In genomic region chrX:47170861-47171692, GRCh38 we compare ENCODE assay signal across 17 cellular contexts. TPM values are rescaled to one million over a fixed set of nuclear protein-coding genes. Genes with fewer than 3 reads are reported as not detected.
DNase-seq lines count a peak whose midpoint lies in the region; ATAC-seq and TF ChIP-seq lines count a peak whose summit lies in the region.
"Had no signal": no experiment of that assay in that cellular context is flagged by ENCODE, and none has a peak within 500 bp of the region (broad histone marks: within the 10 kb centered on the region; RNA-seq: fewer than 3 reads in every experiment).

No MANE protein-coding gene starts in this region.

- H3K36me3 ChIP-seq in osteoblast (ENCODE audit: insufficient read depth, low read length) (peaks cover 28% of the 10 kb centered on the region), neural progenitor cell (no peaks in the 10 kb centered on the region)

- H2AFZ ChIP-seq in osteoblast (ENCODE audit: low read length) (no peak overlapping the region), neural progenitor cell (replicated peaks) (no peak overlapping the region)

- H3K27ac ChIP-seq in osteoblast (ENCODE audit: low read depth, low read length) (no peak overlapping the region), neural progenitor cell (no peak overlapping the region)
- H3K27ac ChIP-seq: KMS-11 had no signal

- peaks cover 6% of the 10 kb centered on the region for H3K27me3 Mint-ChIP-seq in neural progenitor cell (ENCODE audit: insufficient read depth, low read depth)
- H3K27me3 Mint-ChIP-seq: CD4-positive, alpha-beta memory T cell had no signal

- peak; percentile 26; the same call in 2 of the 3 replicates for ATAC-seq in SK-N-SH treated with all-trans-retinoic acid at 6 μM for 48 hours
- ATAC-seq: GM12878 had no signal

- H3K27me3 ChIP-seq in osteoblast (ENCODE audit: insufficient read depth, low read length): peaks cover 5% of the 10 kb centered on the region
- no peaks in the 10 kb centered on the region for H3K27me3 ChIP-seq in neural progenitor cell

- H3K4me3 Mint-ChIP-seq in neural progenitor cell: no peak overlapping the region
- H3K4me3 Mint-ChIP-seq: CD4-positive, alpha-beta memory T cell had no signal

- no peak overlapping the region for H3K9ac ChIP-seq in neural progenitor cell
- H3K9ac ChIP-seq: KMS-11 had no signal

- H3K4me1 Mint-ChIP-seq in neural progenitor cell: no peaks in the 10 kb centered on the region

- H3K4me1 ChIP-seq in osteoblast (ENCODE audit: insufficient read depth, low read length) (no peaks in the 10 kb centered on the region), neural progenitor cell (no peaks in the 10 kb centered on the region)

- no peaks in the 10 kb centered on the region for H3F3A ChIP-seq in neural progenitor cell (ENCODE audit: low read depth)

- H4K20me1 ChIP-seq in osteoblast (ENCODE audit: insufficient read depth, low read length) (peaks cover 21% of the 10 kb centered on the region), neural progenitor cell (ENCODE audit: low read depth) (no peaks in the 10 kb centered on the region)

- no peak overlapping the region for H3K4me3 ChIP-seq in osteoblast (ENCODE audit: insufficient read depth, low read length)
- H3K4me3 ChIP-seq in neural progenitor cell: no peak overlapping the region
- H3K4me3 ChIP-seq: GM12878 had no signal

- TF ChIP-seq CTCF in osteoblast (IDR thresholded peaks at IDR 0.05; ENCODE audit: extremely low read depth, low read depth, low read length) (no peak), neural progenitor cell (IDR thresholded peaks at IDR 0.05) (no peak)

- DNase-seq in activated effector memory CD4-positive, alpha-beta T cell treated with anti-CD3 and anti-CD28 coated beads, Interleukin-2, amount 50 U/mL, for 16 hours: peak; percentile 16
- no peak for DNase-seq in activated effector memory CD4-positive, alpha-beta T cell treated with Interleukin-2 at 50 U/mL for 16 hours
- DNase-seq in osteoblast (ENCODE audit: insufficient read length, low spot score, missing footprints) (peak; percentile 23), neural progenitor cell (ENCODE audit: low spot score) (no peak), GM19238 (ENCODE audit: insufficient read length, low spot score) (no peak), NCI-H226 (no peak)
- DNase-seq: CD4-positive, alpha-beta memory T cell; GF-D8; NCI-H1417; NCI-H187; NCI-H2107; NCI-H524; NCI-H82; OCI-M1 had no signal

- H3K79me2 ChIP-seq in osteoblast (ENCODE audit: insufficient read depth, low read length) (peaks cover 35% of the 10 kb centered on the region), neural progenitor cell (ENCODE audit: low read depth) (peaks cover 18% of the 10 kb centered on the region)

- H3K9me3 ChIP-seq in osteoblast (ENCODE audit: low read depth, low read length): no peaks in the 10 kb centered on the region
- H3K9me3 ChIP-seq in neural progenitor cell (ENCODE audit: low read depth): no peaks in the 10 kb centered on the region

- H3K4me2 ChIP-seq in osteoblast (ENCODE audit: insufficient read depth, low read length) (no peak overlapping the region), neural progenitor cell (no peak overlapping the region)
- H3K4me2 ChIP-seq: KMS-11 had no signal

- peaks cover 8% of the 10 kb centered on the region for H3K9me3 Mint-ChIP-seq in neural progenitor cell

- H3K36me3 Mint-ChIP-seq in neural progenitor cell: peaks cover 4% of the 10 kb centered on the region

- H3K27ac Mint-ChIP-seq in neural progenitor cell: no peak overlapping the region

TF ChIP-seq in SK-N-SH treated with all-trans-retinoic acid at 6 μM for 48 hours, 23 proteins besides CTCF, POLR2A, EP300 and RAD21:
- TF ChIP-seq ZNF8 (CRISPR knock-in tag; IDR thresholded peaks at IDR 0.05): no peak

RNA-seq across cellular contexts. Expression of gene UBA1, which starts 22.6 kb away (rescaled TPM):
- total RNA-seq in osteoblast (142 and 150 TPM in 2 replicates), neural progenitor cell (ENCODE audit: low replicate concordance) (291 and 537 TPM in 2 replicates)

RNA-seq across cellular contexts. Expression of gene RBM10, which starts 26.1 kb away (rescaled TPM):
- total RNA-seq in osteoblast: 29.2 and 32.9 TPM in 2 replicates
- 26.5 and 65.9 TPM in 2 replicates for total RNA-seq in neural progenitor cell (ENCODE audit: low replicate concordance)

RNA-seq across cellular contexts. Expression of gene NDUFB11, which starts 26.6 kb away (rescaled TPM):
- total RNA-seq in osteoblast (43.1 and 45.4 TPM in 2 replicates), neural progenitor cell (ENCODE audit: low replicate concordance) (53.1 and 86.1 TPM in 2 replicates)

RNA-seq across cellular contexts. Expression of gene CDK16, which starts 47.4 kb away (rescaled TPM):
- total RNA-seq in osteoblast (61.2 and 65.4 TPM in 2 replicates), neural progenitor cell (ENCODE audit: low replicate concordance) (166 and 248 TPM in 2 replicates)

Comparison
In these comparisons a context has a peak if more than half of its experiments do, and no peak if none do; other contexts are left out.
1. DNase-seq: peak in activated effector memory CD4-positive, alpha-beta T cell treated with anti-CD3 and anti-CD28 coated beads, Interleukin-2, amount 50 U/mL, for 16 hours (single experiment) and osteoblast (single experiment); none in activated effector memory CD4-positive, alpha-beta T cell treated with Interleukin-2 at 50 U/mL for 16 hours (single experiment), neural progenitor cell (single experiment), GM19238 (single experiment) and NCI-H226 (single experiment).